In genomic region chr19:8539621-8540149, GRCh38 we compare ENCODE assay signal across 14 cellular contexts. TPM values are rescaled to one million over a fixed set of nuclear protein-coding genes. Genes with fewer than 3 reads are reported as not detected.
A peak's percentile ranks its signal among the peaks of the same experiment; 100 is the strongest.
DNase-seq lines count a peak whose midpoint lies in the region; ATAC-seq, FAIRE-seq and TF ChIP-seq lines count a peak whose summit lies in the region.
"Had no signal": no experiment of that assay in that cellular context is flagged by ENCODE, and none has a peak within 500 bp of the region (broad histone marks: within the 10 kb centered on the region; RNA-seq: fewer than 3 reads in every experiment).

No MANE protein-coding gene starts in this region.

- H3K9me3 ChIP-seq in HepG2 (ENCODE audit: low read length), result no peaks in the 10 kb centered on the region
- no peaks in the 10 kb centered on the region for H3K9me3 ChIP-seq in right lobe of liver
- no peaks in the 10 kb centered on the region for H3K9me3 ChIP-seq in H1 (ENCODE audit: insufficient read depth in 2 of 2, low read depth in 1 of 2, low read length in 1 of 2)
- H3K9me3 ChIP-seq in neuronal stem cell (replicated peaks in 1 of 2; ENCODE audit: control insufficient read depth in 2 of 2, insufficient read depth in 1 of 2, low read depth in 1 of 2, low read length in 2 of 2), result no peaks in the 10 kb centered on the region
- H3K9me3 ChIP-seq: BLaER1 had no signal

- H3K9me3 Mint-ChIP-seq in activated naive CD4-positive, alpha-beta T cell treated with anti-CD3 and anti-CD28 coated beads for 36 hours, result no peaks in the 10 kb centered on the region
- H3K9me3 Mint-ChIP-seq: CD4-positive, CD25-positive, alpha-beta regulatory T cell had no signal

- FAIRE-seq in HepG2 (lab: Jason Lieb, UNC) (no peak), H1 (lab: Jason Lieb, UNC) (no peak)

- H3K79me1 ChIP-seq in H1 (ENCODE audit: low read depth, low read length) (no peaks in the 10 kb centered on the region), neuronal stem cell (ENCODE audit: low read depth, low read length) (no peaks in the 10 kb centered on the region)

- H2BK5ac ChIP-seq in H1 (ENCODE audit: low read depth, low read length), result no peak overlapping the region
- no peak overlapping the region for H2BK5ac ChIP-seq in neuronal stem cell (ENCODE audit: low read length)

- no peaks in the 10 kb centered on the region for H4K20me1 ChIP-seq in HepG2 (ENCODE audit: insufficient read depth, low read length)
- H4K20me1 ChIP-seq in H1 (replicated peaks in 1 of 2; ENCODE audit: control insufficient read depth in 1 of 2, insufficient read depth in 2 of 2, low read length in 2 of 2), result peaks cover 0 to 2% of the 10 kb centered on the region in 2 experiments
- H4K20me1 ChIP-seq: BLaER1 had no signal

- H3K27me3 ChIP-seq in HepG2 (ENCODE audit: control insufficient read depth in 1 of 2, insufficient read depth in 2 of 2, low read length in 2 of 2), result no peaks in the 10 kb centered on the region
- no peaks in the 10 kb centered on the region for H3K27me3 ChIP-seq in right lobe of liver
- no peaks in the 10 kb centered on the region for H3K27me3 ChIP-seq in H1 (replicated peaks in 1 of 4; ENCODE audit: control insufficient read depth in 3 of 4, extremely low read depth in 1 of 4, insufficient read depth in 3 of 4, low read length in 3 of 4)
- no peaks in the 10 kb centered on the region for H3K27me3 ChIP-seq in neuronal stem cell (ENCODE audit: control insufficient read depth in 3 of 3, insufficient read depth in 3 of 3, low read depth in 1 of 3, low read length in 3 of 3)
- H3K27me3 ChIP-seq: BLaER1 had no signal

- H2AK5ac ChIP-seq in H1 (ENCODE audit: low read depth, low read length) (0 out of 2 replicates have a peak overlapping the region, but pooled peaks have one; percentile 65), neuronal stem cell (ENCODE audit: low read depth, low read length) (peak overlapping the region; percentile 46)

- H3K4me2 ChIP-seq in HepG2 (ENCODE audit: low read depth, low read length) (no peak overlapping the region), H1 (ENCODE audit: insufficient read depth in 1 of 2, low read depth in 2 of 2, low read length in 2 of 2) (no peak overlapping the region), neuronal stem cell (ENCODE audit: insufficient read depth, low read length, poor library complexity, severe bottlenecking) (no peak overlapping the region)
- H3K4me2 ChIP-seq: BLaER1 had no signal

- H3K14ac ChIP-seq in H1 (ENCODE audit: insufficient read length) (no peak overlapping the region), neuronal stem cell (ENCODE audit: low read length) (peak overlapping the region; percentile 38)

- no peak for TF ChIP-seq RAD21 in HepG2 (CRISPR knock-in tag; IDR thresholded peaks at IDR 0.05)
- no peak for TF ChIP-seq RAD21 in H1 (IDR thresholded peaks at IDR 0.05 in 1 of 2, conservative IDR thresholded peaks at IDR 0.05 in 1 of 2; ENCODE audit: low read depth in 2 of 2, low read length in 2 of 2)

- 70% methylated on average over 11 of the region's 12 CpGs for WGBS in HepG2 (ENCODE audit: low lambda C conversion rate)
- WGBS in right lobe of liver (ENCODE audit: insufficient coverage, low coverage, low lambda C conversion rate, missing lambda C conversion rate), result 82% methylated on average over 5 of the region's 12 CpGs
- 94% methylated on average over 12 of the region's 12 CpGs; no CpG with 5 or more reads in 1 of the 2 experiments for WGBS in H1 (ENCODE audit: extremely low coverage in 1 of 2, insufficient coverage in 1 of 2, insufficient read length in 1 of 2, insufficient replicate concordance in 2 of 2, low coverage in 1 of 2, low lambda C conversion rate in 2 of 2, missing lambda C conversion rate in 1 of 2), 2 experiments
- no CpG with 5 or more reads among the region's 12 CpGs for WGBS in neuronal stem cell (ENCODE audit: extremely low coverage in 2 of 2, insufficient read length in 2 of 2, insufficient replicate concordance in 1 of 2), 2 donors

- H3K36me3 ChIP-seq in HepG2 (replicated peaks in 1 of 2; ENCODE audit: control insufficient read depth in 1 of 2, insufficient read depth in 2 of 2, low read length in 2 of 2), result no peaks in the 10 kb centered on the region
- H3K36me3 ChIP-seq in right lobe of liver, result no peaks in the 10 kb centered on the region
- 0 out of 8 replicates have a peak, but pooled peaks cover 0 to 3% (median 0%) of the 10 kb centered on the region in 4 experiments for H3K36me3 ChIP-seq in H1 (ENCODE audit: control insufficient read depth in 2 of 4, insufficient read depth in 4 of 4, low read length in 3 of 4)
- no peaks in the 10 kb centered on the region for H3K36me3 ChIP-seq in neuronal stem cell (replicated peaks in 1 of 2; ENCODE audit: control insufficient read depth in 2 of 2, insufficient read depth in 2 of 2, low read length in 2 of 2)
- H3K36me3 ChIP-seq: BLaER1 had no signal

- no peak for ATAC-seq in HepG2
- no peak for ATAC-seq in right lobe of liver
- no peak for ATAC-seq in GM21528 (IDR thresholded peaks at IDR 0.05; ENCODE audit: low FRiP score, unreplicated experiment)

- CTCF ChIA-PET in HepG2 (lab: Yijun Ruan, JAX; ENCODE audit: low intra/inter-chr PET ratio, low total read pairs), result no interaction called here
- CTCF ChIA-PET in H1 (lab: Charles Lee; ENCODE audit: partially characterized antibody), result interaction anchor here (0.7 to 1.5 kb wide), 2 partner anchors 41 to 102 kb away, joined by 4 read pairs; no protein-coding TSS in a partner anchor
- CTCF ChIA-PET in activated naive CD4-positive, alpha-beta T cell treated with anti-CD3 and anti-CD28 coated beads for 36 hours (lab: Charles Lee), result interaction anchor here (0.5 to 1.5 kb wide), 2 partner anchors 16 to 40 kb away, joined by 4 read pairs; no protein-coding TSS in a partner anchor

- no peaks in the 10 kb centered on the region for H3K27me3 Mint-ChIP-seq in activated naive CD4-positive, alpha-beta T cell treated with anti-CD3 and anti-CD28 coated beads for 36 hours (ENCODE audit: low read depth)
- H3K27me3 Mint-ChIP-seq: CD4-positive, CD25-positive, alpha-beta regulatory T cell had no signal

- no peak overlapping the region for H3K4me3 ChIP-seq in HepG2 (replicated peaks in 1 of 3; ENCODE audit: insufficient read depth in 1 of 3, low read depth in 2 of 3, low read length in 3 of 3)
- H3K4me3 ChIP-seq in right lobe of liver, result no peak overlapping the region
- H3K4me3 ChIP-seq in H1 (ENCODE audit: extremely low read depth in 1 of 4, insufficient read depth in 2 of 4, low read depth in 3 of 4, low read length in 4 of 4), result no peak overlapping the region
- H3K4me3 ChIP-seq in neuronal stem cell (ENCODE audit: low read length in 2 of 2), result no peak overlapping the region
- H3K4me3 ChIP-seq: BLaER1 had no signal

- H2BK120ac ChIP-seq in H1 (replicated peaks; ENCODE audit: low read depth, low read length) (no peak overlapping the region), neuronal stem cell (ENCODE audit: low read depth, low read length) (no peak overlapping the region)

- H3K79me2 ChIP-seq in HepG2 (ENCODE audit: insufficient read depth, low read length) (no peaks in the 10 kb centered on the region), H1 (ENCODE audit: control insufficient read depth in 1 of 2, insufficient read depth in 2 of 2, low read length in 2 of 2) (no peaks in the 10 kb centered on the region)

- H3K4ac ChIP-seq in H1 (replicated peaks; ENCODE audit: insufficient read length, low read depth, low read length) (no peak overlapping the region), neuronal stem cell (ENCODE audit: low read length) (no peak overlapping the region)

- H3K4me1 ChIP-seq in HepG2 (ENCODE audit: insufficient read depth, low read length) (no peaks in the 10 kb centered on the region), right lobe of liver (no peaks in the 10 kb centered on the region), H1 (replicated peaks in 1 of 4; ENCODE audit: control insufficient read depth in 3 of 4, insufficient read depth in 4 of 4, low read length in 3 of 4) (0 out of 7 replicates have a peak, but pooled peaks cover 0 to 3% (median 0%) of the 10 kb centered on the region in 4 experiments), neuronal stem cell (ENCODE audit: control insufficient read depth in 2 of 2, insufficient read depth in 1 of 2, low read depth in 1 of 2, low read length in 2 of 2) (no peaks in the 10 kb centered on the region)
- H3K4me1 ChIP-seq: BLaER1 had no signal

- H2BK12ac ChIP-seq in H1 (ENCODE audit: low read depth, low read length), result no peak overlapping the region
- H2BK12ac ChIP-seq in neuronal stem cell (ENCODE audit: low read length), result no peak overlapping the region

- no peak for TF ChIP-seq EP300 in HepG2 (IDR thresholded peaks at IDR 0.05; ENCODE audit: low read depth in 2 of 2, low read length in 2 of 2)
- TF ChIP-seq EP300 in HepG2 (CRISPR knock-in tag; IDR thresholded peaks at IDR 0.05; ENCODE audit: borderline replicate concordance), result no peak
- TF ChIP-seq EP300 in H1 (IDR thresholded peaks at IDR 0.05; ENCODE audit: borderline replicate concordance in 1 of 2, low read depth in 2 of 2, low read length in 2 of 2), result no peak

- no peak overlapping the region for H3K56ac ChIP-seq in H1 (replicated peaks; ENCODE audit: insufficient read length, low read depth, low read length)

- no peaks in the 10 kb centered on the region for H3K23me2 ChIP-seq in H1 (ENCODE audit: low read depth, low read length)

- H4K8ac ChIP-seq in H1 (ENCODE audit: extremely low read depth, insufficient read depth, low read length), result 0 out of 2 replicates have a peak overlapping the region, but pooled peaks have one; percentile 14
- no peak overlapping the region for H4K8ac ChIP-seq in neuronal stem cell (ENCODE audit: low read depth, low read length)

- H4K91ac ChIP-seq in H1 (replicated peaks; ENCODE audit: insufficient read length, low read length), result no peak overlapping the region
- no peak overlapping the region for H4K91ac ChIP-seq in neuronal stem cell (ENCODE audit: low read depth, low read length, poor library complexity)

- H3K27ac ChIP-seq in HepG2 (ENCODE audit: extremely low read length, insufficient read depth, low read length) (no peak overlapping the region), right lobe of liver (no peak overlapping the region), H1 (ENCODE audit: low read depth, low read length) (no peak overlapping the region), neuronal stem cell (replicated peaks; ENCODE audit: low read length) (no peak overlapping the region)
- H3K27ac ChIP-seq: BLaER1 had no signal

- POLR2A ChIA-PET in HepG2 (lab: Yijun Ruan, JAX) (interaction anchor here (0.7 kb wide), 1 partner anchor 13 kb away, joined by 3 read pairs; no protein-coding TSS in a partner anchor), H1 (lab: Charles Lee; ENCODE audit: partially characterized antibody) (interaction anchor here (0.8 kb wide), 2 partner anchors 13 to 53 kb away, joined by 3 read pairs; no protein-coding TSS in a partner anchor)

- H2AFZ ChIP-seq in HepG2 (ENCODE audit: low read length) (no peak overlapping the region), H1 (ENCODE audit: low read length) (no peak overlapping the region), neuronal stem cell (ENCODE audit: low read length) (no peak overlapping the region)

- H2BK15ac ChIP-seq in H1 (ENCODE audit: low read length), result no peak overlapping the region
- no peak overlapping the region for H2BK15ac ChIP-seq in neuronal stem cell (ENCODE audit: low read length)

- H3K23ac ChIP-seq in H1 (ENCODE audit: insufficient read length), result no peak overlapping the region
- H3K23ac ChIP-seq in neuronal stem cell (ENCODE audit: low read depth, low read length, poor library complexity), result peak overlapping the region; percentile 43

- DNase-seq in HepG2 (ENCODE audit: low spot score) (no peak), right lobe of liver (no peak), H1 (ENCODE audit: low read depth in 1 of 2, low spot score in 2 of 2) (no peak), neuronal stem cell (ENCODE audit: low spot score) (no peak), kidney glomerular epithelial cell (lab: John Stamatoyannopoulos, UW) (no peak)
- DNase-seq in activated naive CD4-positive, alpha-beta T cell treated with anti-CD3 and anti-CD28 coated beads for 36 hours, result no peak
- DNase-seq: 8988T; AML-193; CD4-positive, CD25-positive, alpha-beta regulatory T cell; H7 had no signal

- in situ Hi-C loops in HepG2 (cut with HindIII; ENCODE audit: extremely low pct_ligation_motif_present, low pct_unique_long_range_greater_than_20kb), result no loop called here

- H3K18ac ChIP-seq in H1 (ENCODE audit: extremely low read depth, low read length) (no peak overlapping the region), neuronal stem cell (ENCODE audit: low read length) (no peak overlapping the region)

- no peak overlapping the region for H3K4me3 Mint-ChIP-seq in activated naive CD4-positive, alpha-beta T cell treated with anti-CD3 and anti-CD28 coated beads for 36 hours
- H3K4me3 Mint-ChIP-seq: CD4-positive, CD25-positive, alpha-beta regulatory T cell had no signal

- H3K27ac Mint-ChIP-seq in activated naive CD4-positive, alpha-beta T cell treated with anti-CD3 and anti-CD28 coated beads for 36 hours, result no peak overlapping the region
- H3K27ac Mint-ChIP-seq: CD4-positive, CD25-positive, alpha-beta regulatory T cell had no signal

- no peak overlapping the region for H4K5ac ChIP-seq in H1 (ENCODE audit: insufficient read length, low read depth, low read length)

- intact Hi-C loops in HepG2 (cut with micrococcal nuclease; ENCODE audit: unreplicated experiment), result no loop called here
- intact Hi-C loops in right lobe of liver (cut with DNase I), result no loop called here
- intact Hi-C loops in activated naive CD4-positive, alpha-beta T cell treated with anti-CD3 and anti-CD28 coated beads for 36 hours (cut with micrococcal nuclease), result no loop called here

- TF ChIP-seq POLR2A in HepG2 (IDR thresholded peaks at IDR 0.05; ENCODE audit: insufficient read depth in 1 of 2, low read depth in 2 of 2, low read length in 2 of 2) (no peak), right lobe of liver (IDR thresholded peaks at IDR 0.05) (no peak), H1 (IDR thresholded peaks at IDR 0.05; ENCODE audit: control extremely low read depth in 1 of 2, low read depth in 2 of 2, low read length in 2 of 2) (no peak)

- H3K36me3 Mint-ChIP-seq in activated naive CD4-positive, alpha-beta T cell treated with anti-CD3 and anti-CD28 coated beads for 36 hours (ENCODE audit: low read depth), result no peaks in the 10 kb centered on the region

- no peak overlapping the region for H2BK20ac ChIP-seq in H1 (ENCODE audit: low read length)

- BruUV-seq in HepG2 (replicated peaks; lab: Mats Ljungman, UMichigan), result no TSS peak

- no peak for TF ChIP-seq CTCF in HepG2 (CRISPR knock-in tag; IDR thresholded peaks at IDR 0.05)
- TF ChIP-seq CTCF in right lobe of liver (IDR thresholded peaks at IDR 0.05), result no peak
- no peak for TF ChIP-seq CTCF in H1 (IDR thresholded peaks at IDR 0.05; ENCODE audit: control extremely low read depth in 1 of 3, insufficient read depth in 1 of 3, low read depth in 1 of 3, low read length in 3 of 3)

- no peaks in the 10 kb centered on the region for H3K4me1 Mint-ChIP-seq in activated naive CD4-positive, alpha-beta T cell treated with anti-CD3 and anti-CD28 coated beads for 36 hours (ENCODE audit: low read depth)
- H3K4me1 Mint-ChIP-seq: CD4-positive, CD25-positive, alpha-beta regulatory T cell had no signal

- H3K9ac ChIP-seq in HepG2 (ENCODE audit: insufficient read depth, low read depth, low read length) (no peak overlapping the region), H1 (replicated peaks in 1 of 4; ENCODE audit: extremely low read depth in 1 of 4, low read depth in 3 of 4, low read length in 3 of 4) (no peak overlapping the region), neuronal stem cell (ENCODE audit: low read depth, low read length, poor library complexity) (no peak overlapping the region)
- H3K9ac ChIP-seq: BLaER1 had no signal

RNA-seq across cellular contexts. Expression of gene ZNF414, which starts 25.7 kb away (rescaled TPM):
- total RNA-seq in HepG2 (2016; rRNA removed; fragmentation: Illumina TruSeq; extraction: Trizol) (1.4 and 2.5 TPM in 2 replicates), right lobe of liver (10 to 100 TPM in 4 of 6 experiments, 1 to 10 TPM in 2; 9.5 to 17.4 (median 11.9) TPM)
- 2.2 and 2.4 TPM in 2 replicates for total RNA-seq in HepG2 (2016; cell fraction: cytosol; rRNA removed; fragmentation: Illumina TruSeq; extraction: Trizol; ENCODE audit: low read depth)
- total RNA-seq in HepG2 (2016; cell fraction: insoluble cytoplasmic fraction; rRNA removed; fragmentation: Illumina TruSeq; extraction: Trizol), result 2.7 and 2.8 TPM in 2 replicates
- 2.8 and 5.6 TPM in 2 replicates for total RNA-seq in HepG2 (2016; cell fraction: membrane; rRNA removed; fragmentation: Illumina TruSeq; extraction: Trizol)
- total RNA-seq in HepG2 (2016; cell fraction: nucleus; rRNA removed; fragmentation: Illumina TruSeq; extraction: Trizol), result 3.3 and 3.4 TPM in 2 replicates
- polyA plus RNA-seq in HepG2 (2011; rRNA removed) (2.8 and 4.0 TPM in 2 replicates), H1 (2011; rRNA removed) (9.7 and 21.4 TPM in 2 replicates)
- polyA plus RNA-seq in HepG2 (2011; cell fraction: cytosol; rRNA removed), result 1.9 and 2.9 TPM in 2 replicates
- polyA plus RNA-seq in HepG2 (2011; cell fraction: nucleus; rRNA removed), result 19.1 and 28.1 TPM in 2 replicates
- polyA plus RNA-seq in HepG2 (2012), result 5.5 and 7.5 TPM in 2 replicates
- 8.4 and 9.5 TPM in 2 replicates for polyA plus RNA-seq in HepG2 (2016; cell fraction: cytosol; fragmentation: Illumina TruSeq; extraction: Trizol; ENCODE audit: low read depth)
- polyA plus RNA-seq in HepG2 (2016; cell fraction: insoluble cytoplasmic fraction; fragmentation: Illumina TruSeq; extraction: Trizol; ENCODE audit: low read depth), result 10.1 and 10.3 TPM in 2 replicates
- 11.5 and 15.0 TPM in 2 replicates for polyA plus RNA-seq in HepG2 (2016; cell fraction: membrane; fragmentation: Illumina TruSeq; extraction: Trizol; ENCODE audit: low read depth)
- polyA plus RNA-seq in HepG2 (2016; cell fraction: nucleus; fragmentation: Illumina TruSeq; extraction: Trizol; ENCODE audit: insufficient read depth, low read depth), result 20.2 and 25.1 TPM in 2 replicates
- polyA minus RNA-seq in HepG2 (2011; rRNA and poly(A)+ RNA removed; ENCODE audit: low replicate concordance), result 2.0 and 7.2 TPM in 2 replicates
- 3.4 and 7.1 TPM in 2 replicates for polyA minus RNA-seq in HepG2 (2011; cell fraction: cytosol; rRNA and poly(A)+ RNA removed)
- 2.6 and 4.6 TPM in 2 replicates for polyA minus RNA-seq in HepG2 (2011; cell fraction: nucleus; rRNA and poly(A)+ RNA removed)
- total RNA-seq in H1 (2021; fragmentation: NEBNext Ultra II Directional; extraction: Animal tissue kit (Norgen Biotek cat#: 25700)), result 23.6 and 26.8 TPM in 2 replicates
- 8.3 TPM for polyA plus RNA-seq in H1 (2011; cell fraction: cytosol; rRNA removed)
- 27.5 TPM for polyA plus RNA-seq in H1 (2011; cell fraction: nucleus; rRNA removed)
- polyA plus RNA-seq in H1 (2012, experiment 1 of 2), result 9.8 to 38.9 TPM (median 29.3 TPM) in 4 replicates
- polyA plus RNA-seq in H1 (2012, experiment 2 of 2), result 39.1 TPM
- 25.1 TPM for polyA plus RNA-seq in H1 (2013, experiment 1 of 2)
- 24.7 TPM for polyA plus RNA-seq in H1 (2013, experiment 2 of 2)
- 3.3 and 5.1 TPM in 2 replicates for polyA minus RNA-seq in H1 (2011; rRNA and poly(A)+ RNA removed)
- polyA minus RNA-seq in H1 (2011; cell fraction: cytosol; rRNA and poly(A)+ RNA removed), result 21.7 TPM
- 17.1 TPM for polyA minus RNA-seq in H1 (2011; cell fraction: nucleus; rRNA and poly(A)+ RNA removed)
- polyA plus RNA-seq in neuronal stem cell (2013, experiment 1 of 2), result 32.3 TPM
- 33.4 TPM for polyA plus RNA-seq in neuronal stem cell (2013, experiment 2 of 2)
- 10 to 100 TPM; 19.8 to 24.1 TPM for total RNA-seq in activated naive CD4-positive, alpha-beta T cell treated with anti-CD3 and anti-CD28 coated beads for 36 hours

RNA-seq across cellular contexts. Expression of gene PRAM1, which starts 37.2 kb away (rescaled TPM):
- not detected in 2 replicates for total RNA-seq in HepG2 (2016; rRNA removed; fragmentation: Illumina TruSeq; extraction: Trizol)
- not detected in 2 replicates for total RNA-seq in HepG2 (2016; cell fraction: cytosol; rRNA removed; fragmentation: Illumina TruSeq; extraction: Trizol; ENCODE audit: low read depth)
- total RNA-seq in HepG2 (2016; cell fraction: insoluble cytoplasmic fraction; rRNA removed; fragmentation: Illumina TruSeq; extraction: Trizol), result not detected in 2 replicates
- not detected in 2 replicates for total RNA-seq in HepG2 (2016; cell fraction: membrane; rRNA removed; fragmentation: Illumina TruSeq; extraction: Trizol)
- total RNA-seq in HepG2 (2016; cell fraction: nucleus; rRNA removed; fragmentation: Illumina TruSeq; extraction: Trizol), result not detected in 2 replicates
- 0.03 TPM in 1 of 2 replicates, not detected in the other for polyA plus RNA-seq in HepG2 (2011; rRNA removed)
- 0.03 TPM in 1 of 2 replicates, not detected in the other for polyA plus RNA-seq in HepG2 (2011; cell fraction: cytosol; rRNA removed)
- polyA plus RNA-seq in HepG2 (2011; cell fraction: nucleus; rRNA removed), result 0.33 and 0.35 TPM in 2 replicates
- 0.15 TPM in 1 of 2 replicates, not detected in the other for polyA plus RNA-seq in HepG2 (2012)
- not detected in 2 replicates for polyA plus RNA-seq in HepG2 (2016; cell fraction: cytosol; fragmentation: Illumina TruSeq; extraction: Trizol; ENCODE audit: low read depth)
- polyA plus RNA-seq in HepG2 (2016; cell fraction: insoluble cytoplasmic fraction; fragmentation: Illumina TruSeq; extraction: Trizol; ENCODE audit: low read depth), result not detected in 2 replicates
- polyA plus RNA-seq in HepG2 (2016; cell fraction: membrane; fragmentation: Illumina TruSeq; extraction: Trizol; ENCODE audit: low read depth), result not detected in 2 replicates
- polyA plus RNA-seq in HepG2 (2016; cell fraction: nucleus; fragmentation: Illumina TruSeq; extraction: Trizol; ENCODE audit: insufficient read depth, low read depth), result not detected in 2 replicates
- polyA minus RNA-seq in HepG2 (2011; rRNA and poly(A)+ RNA removed; ENCODE audit: low replicate concordance), result not detected in 2 replicates
- polyA minus RNA-seq in HepG2 (2011; cell fraction: cytosol; rRNA and poly(A)+ RNA removed), result not detected in 2 replicates
- not detected in 2 replicates for polyA minus RNA-seq in HepG2 (2011; cell fraction: nucleus; rRNA and poly(A)+ RNA removed)
- 1 to 10 TPM in 5 of 6 experiments, under 1 TPM in 1; 0.74 to 3.3 (median 1.5) TPM for total RNA-seq in right lobe of liver
- total RNA-seq in H1 (2021; fragmentation: NEBNext Ultra II Directional; extraction: Animal tissue kit (Norgen Biotek cat#: 25700)), result 0.23 and 0.43 TPM in 2 replicates
- polyA plus RNA-seq in H1 (2011; rRNA removed), result 0.06 and 0.17 TPM in 2 replicates
- 0.21 TPM for polyA plus RNA-seq in H1 (2011; cell fraction: cytosol; rRNA removed)
- 0.83 TPM for polyA plus RNA-seq in H1 (2011; cell fraction: nucleus; rRNA removed)
- polyA plus RNA-seq in H1 (2012, experiment 1 of 2), result 0.21 to 0.47 TPM (median 0.39 TPM) in 4 replicates
- polyA plus RNA-seq in H1 (2012, experiment 2 of 2), result not detected
- 0.24 TPM for polyA plus RNA-seq in H1 (2013, experiment 1 of 2)
- polyA plus RNA-seq in H1 (2013, experiment 2 of 2), result 0.31 TPM
- not detected in 2 replicates for polyA minus RNA-seq in H1 (2011; rRNA and poly(A)+ RNA removed)
- not detected for polyA minus RNA-seq in H1 (2011; cell fraction: cytosol; rRNA and poly(A)+ RNA removed)
- not detected for polyA minus RNA-seq in H1 (2011; cell fraction: nucleus; rRNA and poly(A)+ RNA removed)
- polyA plus RNA-seq in neuronal stem cell (2013, experiment 1 of 2), result 1.2 TPM
- 1.2 TPM for polyA plus RNA-seq in neuronal stem cell (2013, experiment 2 of 2)
- total RNA-seq in activated naive CD4-positive, alpha-beta T cell treated with anti-CD3 and anti-CD28 coated beads for 36 hours, result under 1 TPM; 0.40 to 0.45 TPM
- total RNA-seq: Daoy, HT-29 had no signal

RNA-seq across cellular contexts. Expression of gene MYO1F, which starts 37.6 kb away (rescaled TPM):
- 0.09 and 0.13 TPM in 2 replicates for total RNA-seq in HepG2 (2016; rRNA removed; fragmentation: Illumina TruSeq; extraction: Trizol)
- total RNA-seq in HepG2 (2016; cell fraction: cytosol; rRNA removed; fragmentation: Illumina TruSeq; extraction: Trizol; ENCODE audit: low read depth), result 0.20 and 0.26 TPM in 2 replicates
- 0.11 and 0.16 TPM in 2 replicates for total RNA-seq in HepG2 (2016; cell fraction: insoluble cytoplasmic fraction; rRNA removed; fragmentation: Illumina TruSeq; extraction: Trizol)
- 0.21 and 0.80 TPM in 2 replicates for total RNA-seq in HepG2 (2016; cell fraction: membrane; rRNA removed; fragmentation: Illumina TruSeq; extraction: Trizol)
- total RNA-seq in HepG2 (2016; cell fraction: nucleus; rRNA removed; fragmentation: Illumina TruSeq; extraction: Trizol), result not detected in 2 replicates
- 0.13 and 0.34 TPM in 2 replicates for polyA plus RNA-seq in HepG2 (2011; rRNA removed)
- polyA plus RNA-seq in HepG2 (2011; cell fraction: cytosol; rRNA removed), result 0.13 and 0.30 TPM in 2 replicates
- 0.40 and 0.64 TPM in 2 replicates for polyA plus RNA-seq in HepG2 (2011; cell fraction: nucleus; rRNA removed)
- 0.42 and 1.5 TPM in 2 replicates for polyA plus RNA-seq in HepG2 (2012)
- polyA plus RNA-seq in HepG2 (2016; cell fraction: cytosol; fragmentation: Illumina TruSeq; extraction: Trizol; ENCODE audit: low read depth), result 0.25 and 0.37 TPM in 2 replicates
- 0.16 TPM in 1 of 2 replicates, not detected in the other for polyA plus RNA-seq in HepG2 (2016; cell fraction: insoluble cytoplasmic fraction; fragmentation: Illumina TruSeq; extraction: Trizol; ENCODE audit: low read depth)
- polyA plus RNA-seq in HepG2 (2016; cell fraction: membrane; fragmentation: Illumina TruSeq; extraction: Trizol; ENCODE audit: low read depth), result 0.32 and 0.36 TPM in 2 replicates
- 0.17 and 0.21 TPM in 2 replicates for polyA plus RNA-seq in HepG2 (2016; cell fraction: nucleus; fragmentation: Illumina TruSeq; extraction: Trizol; ENCODE audit: insufficient read depth, low read depth)
- polyA minus RNA-seq in HepG2 (2011; rRNA and poly(A)+ RNA removed; ENCODE audit: low replicate concordance), result 0.42 and 0.63 TPM in 2 replicates
- not detected in 2 replicates for polyA minus RNA-seq in HepG2 (2011; cell fraction: cytosol; rRNA and poly(A)+ RNA removed)
- not detected in 2 replicates for polyA minus RNA-seq in HepG2 (2011; cell fraction: nucleus; rRNA and poly(A)+ RNA removed)
- total RNA-seq in right lobe of liver, result 10 to 100 TPM in 4 of 6 experiments, 1 to 10 TPM in 2; 7.9 to 21.5 (median 10.2) TPM
- 2.2 and 4.6 TPM in 2 replicates for total RNA-seq in H1 (2021; fragmentation: NEBNext Ultra II Directional; extraction: Animal tissue kit (Norgen Biotek cat#: 25700))
- polyA plus RNA-seq in H1 (2011; rRNA removed), result 1.4 and 3.1 TPM in 2 replicates
- polyA plus RNA-seq in H1 (2011; cell fraction: cytosol; rRNA removed), result 1.6 TPM
- polyA plus RNA-seq in H1 (2011; cell fraction: nucleus; rRNA removed), result 2.8 TPM
- polyA plus RNA-seq in H1 (2012, experiment 1 of 2), result 6.5 to 9.2 TPM (median 8.1 TPM) in 4 replicates
- polyA plus RNA-seq in H1 (2012, experiment 2 of 2), result 2.3 TPM
- polyA plus RNA-seq in H1 (2013, experiment 1 of 2), result 3.7 TPM
- 3.5 TPM for polyA plus RNA-seq in H1 (2013, experiment 2 of 2)
- 3.1 and 5.2 TPM in 2 replicates for polyA minus RNA-seq in H1 (2011; rRNA and poly(A)+ RNA removed)
- 2.1 TPM for polyA minus RNA-seq in H1 (2011; cell fraction: cytosol; rRNA and poly(A)+ RNA removed)
- polyA minus RNA-seq in H1 (2011; cell fraction: nucleus; rRNA and poly(A)+ RNA removed), result 3.9 TPM
- 0.11 TPM for polyA plus RNA-seq in neuronal stem cell (2013, experiment 1 of 2)
- polyA plus RNA-seq in neuronal stem cell (2013, experiment 2 of 2), result 0.11 TPM
- total RNA-seq in activated naive CD4-positive, alpha-beta T cell treated with anti-CD3 and anti-CD28 coated beads for 36 hours, result 1 to 10 TPM; 2.0 to 2.2 TPM
- total RNA-seq: Daoy, HT-29 had no signal
